ENCODE assay signal across 27 cellular contexts in genomic region chr20:15158438-15158990, GRCh38.
"Had no signal": no experiment of that assay in that cellular context is flagged by ENCODE, and none has a peak within 500 bp of the region (broad histone marks: within the 10 kb centered on the region; RNA-seq: fewer than 3 reads in every experiment).

No MANE protein-coding gene starts in this region.

- H3K27me3 Mint-ChIP-seq: activated CD4-positive, alpha-beta T cell treated with anti-CD3 and anti-CD28 coated beads, Interleukin-2, amount 10 ng/mL, durations not matched to agents 7 days and 5 days; activated CD8-positive, alpha-beta T cell treated with anti-CD3 and anti-CD28 coated beads for 36 hours; activated naive CD8-positive, alpha-beta T cell; activated T-helper 17 cell treated with anti-CD3 and anti-CD28 coated beads, Interleukin-2, amount 50 U/mL, for 72 hours; central memory CD8-positive, alpha-beta T cell; effector memory CD8-positive, alpha-beta T cell had no signal

- DNase-seq: activated CD4-positive, alpha-beta T cell treated with anti-CD3 and anti-CD28 coated beads for 1 hour; activated CD4-positive, alpha-beta T cell treated with anti-CD3 and anti-CD28 coated beads for 4 hours; activated CD4-positive, alpha-beta T cell treated with anti-CD3 and anti-CD28 coated beads, Interleukin-2, amount 10 ng/mL, durations not matched to agents 7 days and 5 days; activated CD4-positive, alpha-beta T cell treated with anti-CD3 and anti-CD28 coated beads, Interleukin-2, amount 50 U/mL, for 4 hours; activated CD8-positive, alpha-beta memory T cell treated with anti-CD3 and anti-CD28 coated beads for 24 hours; activated CD8-positive, alpha-beta T cell treated with anti-CD3 and anti-CD28 coated beads for 36 hours; activated effector memory CD4-positive, alpha-beta T cell treated with Interleukin-2 at 50 U/mL for 16 hours; activated gamma-delta T cell treated with Interleukin-2 at 50 U/mL for 16 hours; activated naive CD4-positive, alpha-beta T cell treated with anti-CD3 and anti-CD28 coated beads, Interleukin-2, amount 50 U/mL, for 16 hours; activated naive CD4-positive, alpha-beta T cell treated with Interleukin-2 at 50 U/mL for 16 hours; activated T-cell treated with anti-CD3 and anti-CD28 coated beads, Interleukin-2, amount 50 U/mL, for 4 hours; amniotic stem cell; anterior cingulate cortex; brain microvascular endothelial cell; cortex of kidney; dermis blood vessel endothelial cell; effector CD4-positive, alpha-beta T cell; effector memory CD8-positive, alpha-beta T cell; esophagus squamous epithelium; head of caudate nucleus; T-helper 2 cell had no signal

- H3K4me1 ChIP-seq: esophagus squamous epithelium had no signal

- H3K27ac ChIP-seq: brain microvascular endothelial cell, esophagus squamous epithelium had no signal

- H3K36me3 Mint-ChIP-seq: activated naive CD8-positive, alpha-beta T cell had no signal

- H3K9me3 Mint-ChIP-seq: activated CD4-positive, alpha-beta T cell treated with anti-CD3 and anti-CD28 coated beads, Interleukin-2, amount 10 ng/mL, durations not matched to agents 7 days and 5 days had no signal

- H3K9me3 ChIP-seq: esophagus squamous epithelium had no signal

- H3K4me3 Mint-ChIP-seq: activated CD4-positive, alpha-beta T cell treated with anti-CD3 and anti-CD28 coated beads, Interleukin-2, amount 10 ng/mL, durations not matched to agents 7 days and 5 days; activated CD8-positive, alpha-beta T cell treated with anti-CD3 and anti-CD28 coated beads for 36 hours; activated naive CD8-positive, alpha-beta T cell; activated T-cell treated with anti-CD3 and anti-CD28 coated beads, Interleukin-2, amount 50 U/mL, for 4 hours; activated T-helper 17 cell treated with anti-CD3 and anti-CD28 coated beads, Interleukin-2, amount 50 U/mL, for 72 hours; central memory CD8-positive, alpha-beta T cell; effector memory CD8-positive, alpha-beta T cell had no signal

- ATAC-seq: activated CD8-positive, alpha-beta T cell treated with anti-CD3 and anti-CD28 coated beads for 36 hours; activated T-cell treated with anti-CD3 and anti-CD28 coated beads, Interleukin-2, amount 50 U/mL, for 4 hours; activated T-helper 17 cell treated with anti-CD3 and anti-CD28 coated beads, Interleukin-2, amount 50 U/mL, for 72 hours; effector memory CD8-positive, alpha-beta T cell had no signal

- FAIRE-seq: astrocyte, bronchial epithelial cell, frontal cortex had no signal

- H3K27ac Mint-ChIP-seq: activated CD4-positive, alpha-beta T cell treated with anti-CD3 and anti-CD28 coated beads, Interleukin-2, amount 10 ng/mL, durations not matched to agents 7 days and 5 days; activated CD8-positive, alpha-beta T cell treated with anti-CD3 and anti-CD28 coated beads for 36 hours; activated naive CD8-positive, alpha-beta T cell; activated T-helper 17 cell treated with anti-CD3 and anti-CD28 coated beads, Interleukin-2, amount 50 U/mL, for 72 hours; effector memory CD8-positive, alpha-beta T cell had no signal

- H3K4me3 ChIP-seq: esophagus squamous epithelium had no signal

- H3K36me3 ChIP-seq: brain microvascular endothelial cell, esophagus squamous epithelium had no signal

- H3K27me3 ChIP-seq: brain microvascular endothelial cell, esophagus squamous epithelium had no signal
